Comparison of ENCODE assay signal across 10 cellular contexts in the genomic region with DNA sequence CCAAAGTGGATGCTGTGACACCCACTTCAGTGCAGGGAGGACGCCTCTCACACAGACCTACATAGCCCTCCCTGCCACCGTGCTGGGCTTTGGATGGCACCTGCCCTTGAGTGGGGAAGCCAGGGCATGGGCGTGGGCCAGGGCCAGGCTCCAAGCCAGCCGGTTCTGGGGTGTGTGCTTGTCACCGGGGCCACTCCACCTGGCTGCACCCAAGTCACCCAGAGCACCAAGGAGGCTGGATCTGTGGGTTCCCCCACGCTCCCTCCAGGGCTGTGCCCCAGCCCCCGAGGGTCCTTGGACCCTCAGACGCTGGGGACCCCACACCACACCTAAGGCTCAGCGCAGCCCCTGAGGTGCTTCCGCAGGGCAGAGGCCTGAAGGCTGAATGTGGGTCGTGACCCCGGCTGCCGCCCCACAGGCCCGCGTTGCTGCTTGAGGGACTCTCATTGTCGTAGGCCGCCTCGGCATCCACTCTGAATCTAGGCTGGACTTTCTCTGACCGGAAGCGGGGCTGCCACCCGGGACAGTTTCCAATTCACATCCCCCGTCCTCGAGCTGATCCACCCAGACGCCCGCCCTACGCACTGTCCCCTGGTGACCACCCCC. TPM values are rescaled to one million over a fixed set of nuclear protein-coding genes. Genes with fewer than 3 reads are reported as not detected.
DNase-seq lines count a peak whose midpoint lies in the region; ATAC-seq lines count a peak whose summit lies in the region.
"Had no signal": no experiment of that assay in that cellular context is flagged by ENCODE, and none has a peak within 500 bp of the region (broad histone marks: within the 10 kb centered on the region; RNA-seq: fewer than 3 reads in every experiment).

No MANE protein-coding gene starts in this region.

- 33% methylated on average over 26 of the region's 26 CpGs for WGBS in right cardiac atrium

- H3K4me3 ChIP-seq in SJSA1 (peak overlapping the region; percentile 48), right cardiac atrium (ENCODE audit: low read length) (peak overlapping the region; percentile 45)
- H3K4me3 ChIP-seq: body of pancreas had no signal

- H3K4me1 Mint-ChIP-seq in stimulated activated naive CD8-positive, alpha-beta T cell treated with anti-CD3 and anti-CD28 coated beads, Interleukin-15, amount 100 ng/mL, for 72 hours, result peaks cover 57% of the 10 kb centered on the region

- H3K4me1 ChIP-seq in SJSA1 (replicated peaks), result peaks cover 48% of the 10 kb centered on the region
- H3K4me1 ChIP-seq in right cardiac atrium (ENCODE audit: control insufficient read depth, insufficient read depth, low read length), result peaks cover 6% of the 10 kb centered on the region

- H3K4me3 Mint-ChIP-seq in stimulated activated naive CD8-positive, alpha-beta T cell treated with anti-CD3 and anti-CD28 coated beads, Interleukin-15, amount 100 ng/mL, for 72 hours, result no peak overlapping the region
- H3K4me3 Mint-ChIP-seq: memory B cell had no signal

- no peak overlapping the region for H3K27ac Mint-ChIP-seq in stimulated activated naive CD8-positive, alpha-beta T cell treated with anti-CD3 and anti-CD28 coated beads, Interleukin-15, amount 100 ng/mL, for 72 hours
- H3K27ac Mint-ChIP-seq: memory B cell had no signal

- H3K27me3 ChIP-seq in SJSA1 (replicated peaks), result no peaks in the 10 kb centered on the region
- H3K27me3 ChIP-seq in right cardiac atrium (ENCODE audit: control insufficient read depth, insufficient read depth), result no peaks in the 10 kb centered on the region

- ATAC-seq in right cardiac atrium, result no peak
- ATAC-seq in stimulated activated naive CD8-positive, alpha-beta T cell treated with anti-CD3 and anti-CD28 coated beads, Interleukin-15, amount 100 ng/mL, for 72 hours, result peak; percentile 10
- no peak for ATAC-seq in HG03565 (IDR thresholded peaks at IDR 0.05; ENCODE audit: unreplicated experiment)
- ATAC-seq: body of pancreas had no signal

- H3K9me3 ChIP-seq in SJSA1 (replicated peaks), result no peaks in the 10 kb centered on the region
- H3K9me3 ChIP-seq in right cardiac atrium (ENCODE audit: control insufficient read depth, low read length), result no peaks in the 10 kb centered on the region
- H3K9me3 ChIP-seq: body of pancreas had no signal

- intact Hi-C loops in right cardiac atrium (cut with DNase I), result no loop called here
- intact Hi-C loops in posterior cingulate gyrus (cut with DNase I), result no loop called here

- peaks cover 32% of the 10 kb centered on the region for H3K27me3 Mint-ChIP-seq in stimulated activated naive CD8-positive, alpha-beta T cell treated with anti-CD3 and anti-CD28 coated beads, Interleukin-15, amount 100 ng/mL, for 72 hours

- H3K27ac ChIP-seq in SJSA1, result peak overlapping the region; percentile 90
- no peak overlapping the region for H3K27ac ChIP-seq in right cardiac atrium (ENCODE audit: low read length)

- H3K36me3 ChIP-seq in SJSA1, result peaks cover 35% of the 10 kb centered on the region

- no peaks in the 10 kb centered on the region for H3K9me3 Mint-ChIP-seq in stimulated activated naive CD8-positive, alpha-beta T cell treated with anti-CD3 and anti-CD28 coated beads, Interleukin-15, amount 100 ng/mL, for 72 hours
- H3K9me3 Mint-ChIP-seq: memory B cell had no signal

- DNase-seq in SJSA1 (ENCODE audit: low read depth in 1 of 2, low spot score in 2 of 2), result no peak
- DNase-seq in right cardiac atrium, result peak; percentile 47 to 74 (median 71)
- DNase-seq in stimulated activated naive CD8-positive, alpha-beta T cell treated with anti-CD3 and anti-CD28 coated beads, Interleukin-15, amount 100 ng/mL, for 72 hours, result no peak
- DNase-seq in posterior cingulate gyrus, result no peak
- DNase-seq in activated gamma-delta T cell (lab: John Stamatoyannopoulos, UW), result no peak
- DNase-seq: NCI-H1092 treated with DMSO at 0.1 percent for 48 hours, T1000 had no signal

RNA-seq across cellular contexts. Expression of gene MXRA8, which starts 1.5 kb away (rescaled TPM):
- 192 and 224 TPM in 2 replicates for total RNA-seq in SJSA1 (2014; rRNA removed; shearing (Covaris generic))
- 10 to 100 TPM; 21.9 to 38.8 (median 36.3) TPM for total RNA-seq in right cardiac atrium
- polyA plus RNA-seq in right cardiac atrium, result 39.5 TPM

RNA-seq across cellular contexts. Expression of gene DVL1, which starts 7.7 kb away (rescaled TPM):
- 85.2 and 95.9 TPM in 2 replicates for total RNA-seq in SJSA1 (2014; rRNA removed; shearing (Covaris generic))
- 10 to 100 TPM; 64.4 to 87.4 (median 66.3) TPM for total RNA-seq in right cardiac atrium
- 70.0 TPM for polyA plus RNA-seq in right cardiac atrium

RNA-seq across cellular contexts. Expression of gene AURKAIP1, which starts 18.1 kb away (rescaled TPM):
- 180 and 360 TPM in 2 replicates for total RNA-seq in SJSA1 (2014; rRNA removed; shearing (Covaris generic))
- 100 to 1,000 TPM; 175 to 210 (median 188) TPM for total RNA-seq in right cardiac atrium
- 331 TPM for polyA plus RNA-seq in right cardiac atrium

RNA-seq across cellular contexts. Expression of gene TAS1R3, which starts 25.8 kb away (rescaled TPM):
- total RNA-seq in SJSA1 (2014; rRNA removed; shearing (Covaris generic)), result 0.03 and 0.16 TPM in 2 replicates
- total RNA-seq in right cardiac atrium, result under 1 TPM; 0.33 to 0.51 (median 0.38) TPM
- 0.66 TPM for polyA plus RNA-seq in right cardiac atrium

RNA-seq across cellular contexts. Expression of gene CPTP, which starts 32.3 kb away (rescaled TPM):
- total RNA-seq in SJSA1 (2014; rRNA removed; shearing (Covaris generic)), result 29.4 and 39.2 TPM in 2 replicates
- 10 to 100 TPM; 24.0 to 29.0 (median 27.0) TPM for total RNA-seq in right cardiac atrium
- polyA plus RNA-seq in right cardiac atrium, result 53.9 TPM

Comparison
In these comparisons a context has a peak if more than half of its experiments do, and no peak if none do; other contexts are left out.
1. DNase-seq: peak in right cardiac atrium (3 of 3); none in SJSA1 (0 of 2), stimulated activated naive CD8-positive, alpha-beta T cell treated with anti-CD3 and anti-CD28 coated beads, Interleukin-15, amount 100 ng/mL, for 72 hours (0 of 2), posterior cingulate gyrus (0 of 10) and activated gamma-delta T cell (single experiment).